ENCODE assay signal across 15 cellular contexts in the genomic region with DNA sequence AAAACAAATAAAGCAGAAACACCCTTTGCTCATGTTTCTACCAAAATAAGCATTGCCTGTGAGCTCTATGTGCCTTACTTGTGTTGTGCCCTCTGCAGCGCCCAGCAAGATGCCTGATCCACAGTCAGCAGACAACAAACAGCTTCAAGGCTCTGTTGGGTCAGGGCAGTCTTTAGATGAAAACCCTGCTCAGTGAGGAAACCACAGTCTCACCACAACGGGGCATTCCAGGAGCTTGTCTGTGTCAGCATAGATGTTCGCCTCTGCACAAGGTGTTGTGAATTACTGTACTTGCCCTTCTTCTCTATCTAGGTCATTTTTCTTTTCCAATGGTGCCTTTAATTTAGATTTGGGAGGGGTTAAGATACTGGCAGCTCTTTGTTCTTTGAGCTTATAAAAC.
DNase-seq lines count a peak whose midpoint lies in the region; ATAC-seq, FAIRE-seq and TF ChIP-seq lines count a peak whose summit lies in the region.
"Had no signal": no experiment of that assay in that cellular context is flagged by ENCODE, and none has a peak within 500 bp of the region (broad histone marks: within the 10 kb centered on the region; RNA-seq: fewer than 3 reads in every experiment).

No MANE protein-coding gene starts in this region.

- peak; percentile 91 for ATAC-seq in HG03565 (IDR thresholded peaks at IDR 0.05; ENCODE audit: unreplicated experiment)

- H3K36me3 ChIP-seq in small intestine (ENCODE audit: control insufficient read depth in 2 of 2, insufficient read depth in 2 of 2, low read length in 2 of 2), result no peaks in the 10 kb centered on the region
- H3K36me3 ChIP-seq: uterus had no signal

- no peak overlapping the region for H3K4me3 ChIP-seq in choroid plexus epithelial cell (ENCODE audit: low read depth, low read length)
- H3K4me3 ChIP-seq in small intestine (ENCODE audit: low read depth in 1 of 2, low read length in 2 of 2), result no peak overlapping the region
- H3K4me3 ChIP-seq: uterus had no signal

- DNase-seq in GM03348 (ENCODE audit: low spot score), result peak; percentile 54
- peak; percentile 21 for DNase-seq in GM20000 (ENCODE audit: low spot score)
- DNase-seq in choroid plexus epithelial cell (ENCODE audit: low read depth), result peak; percentile 83
- DNase-seq in NCI-H510A treated with DMSO at 0.1 percent for 48 hours (lab: John Stamatoyannopoulos, UW), result no peak
- no peak for DNase-seq in inferior parietal cortex (ENCODE audit: extremely low spot score)
- no peak for DNase-seq in small intestine
- DNase-seq in T-helper 9 cell, result no peak
- DNase-seq: activated T-cell treated with anti-CD3 and anti-CD28 coated beads, Interleukin-2, amount 50 U/mL, for 24 hours; NCI-H2107; RPMI8226; uterus had no signal

- H3K27ac ChIP-seq in small intestine (ENCODE audit: low read depth in 1 of 2, low read length in 1 of 2), result no peak overlapping the region
- H3K27ac ChIP-seq: C4-2B, uterus had no signal

- no peaks in the 10 kb centered on the region for H3K4me1 ChIP-seq in small intestine (ENCODE audit: control insufficient read depth in 2 of 2, insufficient read depth in 1 of 2, low read depth in 1 of 2, low read length in 1 of 2)
- H3K4me1 ChIP-seq: uterus had no signal

- H3K27me3 ChIP-seq in small intestine (ENCODE audit: control insufficient read depth in 2 of 2, insufficient read depth in 2 of 2, low read length in 2 of 2), result peaks cover 0 to 2% of the 10 kb centered on the region in 2 donors
- H3K27me3 ChIP-seq: uterus had no signal

- FAIRE-seq in small intestine (lab: Jason Lieb, UNC), result no peak
- FAIRE-seq: GM19239, keratinocyte had no signal

- 61 to 66% (median 65%) methylated on average over 3 of the region's 3 CpGs for WGBS in small intestine, 3 donors

- TF ChIP-seq CTCF in GM20000 (IDR thresholded peaks at IDR 0.05; ENCODE audit: extremely low read depth, missing control alignments), result no peak
- no peak for TF ChIP-seq CTCF in choroid plexus epithelial cell (conservative IDR thresholded peaks at IDR 0.05; ENCODE audit: low read depth, low read length)

- no peaks in the 10 kb centered on the region for H3K9me3 ChIP-seq in small intestine (ENCODE audit: control insufficient read depth, low read depth)
- H3K9me3 ChIP-seq: uterus had no signal

Comparison
In these comparisons a context has a peak if more than half of its experiments do, and no peak if none do; other contexts are left out.
1. DNase-seq: peak in GM03348 (single experiment), GM20000 (single experiment) and choroid plexus epithelial cell (single experiment); none in NCI-H510A treated with DMSO at 0.1 percent for 48 hours (single experiment), inferior parietal cortex (single experiment), small intestine (single experiment) and T-helper 9 cell (single experiment).